36 cellular contexts compared by ENCODE assay signal in the genomic region with DNA sequence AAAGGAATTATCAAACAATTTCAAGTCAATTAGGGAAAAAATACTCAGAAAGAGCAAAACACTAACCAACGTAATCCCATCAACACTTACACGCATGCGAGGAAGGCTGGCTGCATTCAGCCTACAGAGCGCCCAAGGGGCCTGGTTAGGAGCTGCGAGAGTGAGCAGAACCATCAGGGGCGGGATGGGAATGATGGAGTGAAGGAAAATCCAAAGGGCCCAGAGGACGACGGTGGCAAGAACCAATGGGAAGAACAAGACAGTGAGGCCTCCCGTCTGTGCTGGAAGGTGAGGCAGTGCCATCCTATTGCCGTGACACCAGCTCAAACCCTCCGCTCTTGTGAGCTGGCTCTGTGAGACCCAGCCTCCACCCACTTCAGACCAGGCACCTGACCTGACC.
"Had no signal": no experiment of that assay in that cellular context is flagged by ENCODE, and none has a peak within 500 bp of the region (broad histone marks: within the 10 kb centered on the region; RNA-seq: fewer than 3 reads in every experiment).

No MANE protein-coding gene starts in this region.

- H3K27me3 ChIP-seq: ascending aorta, cardiac muscle cell had no signal

- H3K9me3 ChIP-seq: ascending aorta had no signal

- H3K27ac ChIP-seq: ascending aorta, cardiac muscle cell, VCaP had no signal

- H3K4me3 Mint-ChIP-seq: activated CD4-positive, alpha-beta memory T cell treated with anti-CD3 and anti-CD28 coated beads, Interleukin-2, amount 10 ng/mL, durations not matched to agents 7 days and 5 days; activated CD4-positive, alpha-beta T cell treated with anti-CD3 and anti-CD28 coated beads for 36 hours; activated CD4-positive, alpha-beta T cell treated with anti-CD3 and anti-CD28 coated beads, Interleukin-2, amount 10 ng/mL, durations not matched to agents 7 days and 5 days; activated CD8-positive, alpha-beta memory T cell treated with anti-CD3 and anti-CD28 coated beads, Interleukin-2, amount 10 ng/mL, durations not matched to agents 7 days and 5 days; activated CD8-positive, alpha-beta T cell treated with anti-CD3 and anti-CD28 coated beads, Interleukin-2, amount 10 ng/mL, durations not matched to agents 7 days and 5 days; activated naive CD4-positive, alpha-beta T cell treated with anti-CD3 and anti-CD28 coated beads, Interleukin-2, amount 10 ng/mL, durations not matched to agents 7 days and 5 days; activated naive CD4-positive, alpha-beta T cell treated with anti-CD3 and anti-CD28 coated beads, Interleukin-2, amount 50 U/mL, for 24 hours; activated naive CD8-positive, alpha-beta T cell; activated naive CD8-positive, alpha-beta T cell treated with anti-CD3 and anti-CD28 coated beads, Interleukin-2, amount 10 ng/mL, durations not matched to agents 7 days and 5 days; activated naive CD8-positive, alpha-beta T cell treated with anti-CD3 and anti-CD28 coated beads, Interleukin-2, amount 50 U/mL, for 24 hours; activated T-cell treated with anti-CD3 and anti-CD28 coated beads, Interleukin-2, amount 50 U/mL, for 24 hours; brain; central memory CD8-positive, alpha-beta T cell; T-helper 1 cell treated with Interleukin-12 subunit alpha and Interleukin-12 subunit beta and Interleukin-4 antibody, amounts not matched to agents 30 μg/mL and 1 μg/mL, for 36 hours; T-helper 2 cell treated with Interferon-gamma antibody and Interleukin-4, amounts not matched to agents 5 μg/mL and 100 μg/mL, for 36 hours had no signal

- H3K4me3 ChIP-seq: ascending aorta, cardiac muscle cell had no signal

- H3K9me3 Mint-ChIP-seq: activated CD4-positive, alpha-beta memory T cell treated with anti-CD3 and anti-CD28 coated beads, Interleukin-2, amount 10 ng/mL, durations not matched to agents 7 days and 5 days; activated CD4-positive, alpha-beta T cell treated with anti-CD3 and anti-CD28 coated beads, Interleukin-2, amount 10 ng/mL, durations not matched to agents 7 days and 5 days; activated naive CD4-positive, alpha-beta T cell treated with anti-CD3 and anti-CD28 coated beads, Interleukin-2, amount 10 ng/mL, durations not matched to agents 7 days and 5 days; activated naive CD4-positive, alpha-beta T cell treated with anti-CD3 and anti-CD28 coated beads, Interleukin-2, amount 50 U/mL, for 24 hours; activated naive CD8-positive, alpha-beta T cell treated with anti-CD3 and anti-CD28 coated beads, Interleukin-2, amount 10 ng/mL, durations not matched to agents 7 days and 5 days; activated naive CD8-positive, alpha-beta T cell treated with anti-CD3 and anti-CD28 coated beads, Interleukin-2, amount 50 U/mL, for 24 hours; activated T-cell treated with anti-CD3 and anti-CD28 coated beads, Interleukin-2, amount 50 U/mL, for 24 hours; activated T-helper 2 cell treated with anti-CD3 and anti-CD28 coated beads, Interferon-gamma antibody, Interleukin-2, Interleukin-4, amounts not matched to agents 10 μg/mL and 5 μg/mL and 100 μg/mL, durations not matched to agents 14 hours and 24 hours and 36 hours; T-helper 1 cell treated with Interleukin-12 subunit alpha and Interleukin-12 subunit beta and Interleukin-4 antibody, amounts not matched to agents 30 μg/mL and 1 μg/mL, for 36 hours; T-helper 2 cell treated with Interferon-gamma antibody and Interleukin-4, amounts not matched to agents 5 μg/mL and 100 μg/mL, for 36 hours had no signal

- ATAC-seq: activated CD4-positive, alpha-beta T cell treated with anti-CD3 and anti-CD28 coated beads for 36 hours; activated CD4-positive, CD25-positive, alpha-beta regulatory T cell treated with anti-CD3 and anti-CD28 coated beads, Interleukin-2, amount 50 U/mL, for 24 hours; activated CD8-positive, alpha-beta memory T cell treated with anti-CD3 and anti-CD28 coated beads, Interleukin-2, amount 10 ng/mL, durations not matched to agents 7 days and 5 days; activated CD8-positive, alpha-beta T cell treated with anti-CD3 and anti-CD28 coated beads, Interleukin-2, amount 10 ng/mL, durations not matched to agents 7 days and 5 days; activated naive CD8-positive, alpha-beta T cell treated with anti-CD3 and anti-CD28 coated beads, Interleukin-2, amount 50 U/mL, for 24 hours had no signal

- H3K4me1 Mint-ChIP-seq: activated CD4-positive, alpha-beta memory T cell treated with anti-CD3 and anti-CD28 coated beads, Interleukin-2, amount 10 ng/mL, durations not matched to agents 7 days and 5 days; activated CD4-positive, alpha-beta T cell treated with anti-CD3 and anti-CD28 coated beads for 36 hours; activated CD4-positive, alpha-beta T cell treated with anti-CD3 and anti-CD28 coated beads, Interleukin-2, amount 10 ng/mL, durations not matched to agents 7 days and 5 days; activated CD8-positive, alpha-beta memory T cell treated with anti-CD3 and anti-CD28 coated beads, Interleukin-2, amount 10 ng/mL, durations not matched to agents 7 days and 5 days; activated naive CD4-positive, alpha-beta T cell treated with anti-CD3 and anti-CD28 coated beads, Interleukin-2, amount 10 ng/mL, durations not matched to agents 7 days and 5 days; activated naive CD4-positive, alpha-beta T cell treated with anti-CD3 and anti-CD28 coated beads, Interleukin-2, amount 50 U/mL, for 24 hours; activated naive CD8-positive, alpha-beta T cell treated with anti-CD3 and anti-CD28 coated beads, Interleukin-2, amount 10 ng/mL, durations not matched to agents 7 days and 5 days; activated naive CD8-positive, alpha-beta T cell treated with anti-CD3 and anti-CD28 coated beads, Interleukin-2, amount 50 U/mL, for 24 hours; brain; central memory CD8-positive, alpha-beta T cell had no signal

- H3K36me3 Mint-ChIP-seq: activated CD8-positive, alpha-beta memory T cell treated with anti-CD3 and anti-CD28 coated beads, Interleukin-2, amount 10 ng/mL, durations not matched to agents 7 days and 5 days; activated naive CD4-positive, alpha-beta T cell treated with anti-CD3 and anti-CD28 coated beads, Interleukin-2, amount 10 ng/mL, durations not matched to agents 7 days and 5 days; activated naive CD4-positive, alpha-beta T cell treated with anti-CD3 and anti-CD28 coated beads, Interleukin-2, amount 50 U/mL, for 24 hours; activated naive CD8-positive, alpha-beta T cell; activated naive CD8-positive, alpha-beta T cell treated with anti-CD3 and anti-CD28 coated beads, Interleukin-2, amount 10 ng/mL, durations not matched to agents 7 days and 5 days; brain had no signal

- H3K4me1 ChIP-seq: ascending aorta had no signal

- H3K36me3 ChIP-seq: ascending aorta, cardiac muscle cell had no signal

- DNase-seq: activated CD4-positive, alpha-beta memory T cell treated with anti-CD3 and anti-CD28 coated beads, Interleukin-2, amount 10 ng/mL, durations not matched to agents 7 days and 5 days; activated CD4-positive, alpha-beta T cell treated with anti-CD3 and anti-CD28 coated beads for 1 hour; activated CD4-positive, alpha-beta T cell treated with anti-CD3 and anti-CD28 coated beads for 36 hours; activated CD4-positive, alpha-beta T cell treated with anti-CD3 and anti-CD28 coated beads, Interleukin-2, amount 10 ng/mL, durations not matched to agents 7 days and 5 days; activated CD4-positive, alpha-beta T cell treated with anti-CD3 and anti-CD28 coated beads, Interleukin-2, amount 50 U/mL, for 48 hours; activated CD4-positive, CD25-positive, alpha-beta regulatory T cell; activated CD8-positive, alpha-beta memory T cell treated with anti-CD3 and anti-CD28 coated beads for 24 hours; activated CD8-positive, alpha-beta memory T cell treated with anti-CD3 and anti-CD28 coated beads, Interleukin-2, amount 10 ng/mL, durations not matched to agents 7 days and 5 days; activated CD8-positive, alpha-beta memory T cell treated with anti-CD3 and anti-CD28 coated beads, Interleukin-2, amount 50 U/mL, for 48 hours; activated CD8-positive, alpha-beta T cell treated with anti-CD3 and anti-CD28 coated beads, Interleukin-2, amount 10 ng/mL, durations not matched to agents 7 days and 5 days; activated effector memory CD4-positive, alpha-beta T cell treated with Interleukin-2 at 50 U/mL for 16 hours; activated gamma-delta T cell; activated naive CD4-positive, alpha-beta T cell treated with anti-CD3 and anti-CD28 coated beads, Interleukin-2, amount 10 ng/mL, durations not matched to agents 7 days and 5 days; activated naive CD4-positive, alpha-beta T cell treated with Interleukin-2 at 50 U/mL for 16 hours; activated naive CD8-positive, alpha-beta T cell treated with anti-CD3 and anti-CD28 coated beads, Interleukin-2, amount 10 ng/mL, durations not matched to agents 7 days and 5 days; activated naive CD8-positive, alpha-beta T cell treated with anti-CD3 and anti-CD28 coated beads, Interleukin-2, amount 50 U/mL, for 24 hours; activated T-cell treated with anti-CD3 and anti-CD28 coated beads, Interleukin-2, amount 50 U/mL, for 24 hours; activated T-cell treated with anti-CD3 and anti-CD28 coated beads, Interleukin-2, amount 50 U/mL, for 48 hours; amygdala; anterior cingulate cortex; caudate nucleus; cerebellar nuclear complex; T-helper 1 cell; T-helper 2 cell; T-helper 9 cell had no signal

- H3K27me3 Mint-ChIP-seq: activated CD8-positive, alpha-beta memory T cell treated with anti-CD3 and anti-CD28 coated beads, Interleukin-2, amount 10 ng/mL, durations not matched to agents 7 days and 5 days; activated naive CD4-positive, alpha-beta T cell treated with anti-CD3 and anti-CD28 coated beads, Interleukin-2, amount 50 U/mL, for 24 hours; activated naive CD8-positive, alpha-beta T cell; activated naive CD8-positive, alpha-beta T cell treated with anti-CD3 and anti-CD28 coated beads, Interleukin-2, amount 10 ng/mL, durations not matched to agents 7 days and 5 days; central memory CD8-positive, alpha-beta T cell had no signal

- H3K27ac Mint-ChIP-seq: activated CD4-positive, alpha-beta memory T cell treated with anti-CD3 and anti-CD28 coated beads, Interleukin-2, amount 10 ng/mL, durations not matched to agents 7 days and 5 days; activated CD4-positive, alpha-beta T cell treated with anti-CD3 and anti-CD28 coated beads for 36 hours; activated CD4-positive, alpha-beta T cell treated with anti-CD3 and anti-CD28 coated beads, Interleukin-2, amount 10 ng/mL, durations not matched to agents 7 days and 5 days; activated CD8-positive, alpha-beta memory T cell treated with anti-CD3 and anti-CD28 coated beads, Interleukin-2, amount 10 ng/mL, durations not matched to agents 7 days and 5 days; activated CD8-positive, alpha-beta T cell treated with anti-CD3 and anti-CD28 coated beads, Interleukin-2, amount 10 ng/mL, durations not matched to agents 7 days and 5 days; activated naive CD4-positive, alpha-beta T cell treated with anti-CD3 and anti-CD28 coated beads, Interleukin-2, amount 10 ng/mL, durations not matched to agents 7 days and 5 days; activated naive CD4-positive, alpha-beta T cell treated with anti-CD3 and anti-CD28 coated beads, Interleukin-2, amount 50 U/mL, for 24 hours; activated naive CD8-positive, alpha-beta T cell; activated naive CD8-positive, alpha-beta T cell treated with anti-CD3 and anti-CD28 coated beads, Interleukin-2, amount 10 ng/mL, durations not matched to agents 7 days and 5 days; activated naive CD8-positive, alpha-beta T cell treated with anti-CD3 and anti-CD28 coated beads, Interleukin-2, amount 50 U/mL, for 24 hours; activated T-cell treated with anti-CD3 and anti-CD28 coated beads, Interleukin-2, amount 50 U/mL, for 24 hours; activated T-helper 2 cell treated with anti-CD3 and anti-CD28 coated beads, Interferon-gamma antibody, Interleukin-2, Interleukin-4, amounts not matched to agents 10 μg/mL and 5 μg/mL and 100 μg/mL, durations not matched to agents 14 hours and 24 hours and 36 hours; brain; T-helper 1 cell treated with Interleukin-12 subunit alpha and Interleukin-12 subunit beta and Interleukin-4 antibody, amounts not matched to agents 30 μg/mL and 1 μg/mL, for 36 hours; T-helper 2 cell treated with Interferon-gamma antibody and Interleukin-4, amounts not matched to agents 5 μg/mL and 100 μg/mL, for 36 hours had no signal
